In the genomic region with DNA sequence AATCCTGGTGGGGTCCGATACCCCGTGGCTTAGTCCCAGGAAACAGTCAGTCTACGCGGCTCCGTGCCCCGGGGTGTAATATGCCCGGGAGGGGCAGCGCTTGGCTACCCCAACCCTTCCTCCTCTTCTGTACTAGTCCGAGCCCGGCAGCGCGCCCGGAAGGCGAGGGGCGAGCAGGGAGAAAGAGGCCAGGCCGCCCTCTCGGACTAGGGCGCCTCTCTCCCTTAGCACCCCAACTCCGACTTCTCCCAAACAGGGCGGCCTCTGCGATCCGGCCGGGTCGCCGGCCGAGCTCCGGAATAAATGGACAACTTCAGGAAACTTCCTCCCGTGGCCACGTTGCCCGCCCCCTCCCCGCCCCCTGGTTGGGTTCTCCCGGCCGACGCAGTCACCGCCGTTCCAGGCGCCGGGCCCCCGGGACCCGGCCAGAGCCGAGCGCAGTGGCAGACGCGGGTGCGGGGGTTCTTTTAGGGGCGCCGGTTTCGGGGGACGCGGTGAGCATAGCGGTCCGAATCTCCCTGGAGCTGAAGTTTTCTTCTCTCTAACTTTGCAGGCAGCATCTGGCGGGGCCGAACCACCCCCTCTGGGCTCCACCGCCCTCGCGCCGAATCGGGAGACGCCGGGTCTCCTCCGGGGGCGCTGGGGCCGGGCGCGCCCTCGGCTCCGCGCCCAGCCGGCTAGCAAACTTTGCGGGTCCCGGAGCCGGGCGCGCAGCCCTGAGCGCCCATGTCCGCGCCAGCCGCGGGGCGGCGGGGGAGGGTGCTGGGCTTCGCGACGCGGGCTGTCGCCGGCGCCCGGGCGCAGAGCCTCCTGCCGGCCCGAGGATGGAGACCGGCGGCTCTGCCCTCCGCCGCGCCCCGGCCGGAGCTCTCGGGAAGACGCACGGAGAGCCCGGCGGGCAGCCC, we compare ENCODE assay signal across 8 cellular contexts. TPM values are rescaled to one million over a fixed set of nuclear protein-coding genes. Genes with fewer than 3 reads are reported as not detected.
DNase-seq lines count a peak whose midpoint lies in the region.

A gene with protein sequence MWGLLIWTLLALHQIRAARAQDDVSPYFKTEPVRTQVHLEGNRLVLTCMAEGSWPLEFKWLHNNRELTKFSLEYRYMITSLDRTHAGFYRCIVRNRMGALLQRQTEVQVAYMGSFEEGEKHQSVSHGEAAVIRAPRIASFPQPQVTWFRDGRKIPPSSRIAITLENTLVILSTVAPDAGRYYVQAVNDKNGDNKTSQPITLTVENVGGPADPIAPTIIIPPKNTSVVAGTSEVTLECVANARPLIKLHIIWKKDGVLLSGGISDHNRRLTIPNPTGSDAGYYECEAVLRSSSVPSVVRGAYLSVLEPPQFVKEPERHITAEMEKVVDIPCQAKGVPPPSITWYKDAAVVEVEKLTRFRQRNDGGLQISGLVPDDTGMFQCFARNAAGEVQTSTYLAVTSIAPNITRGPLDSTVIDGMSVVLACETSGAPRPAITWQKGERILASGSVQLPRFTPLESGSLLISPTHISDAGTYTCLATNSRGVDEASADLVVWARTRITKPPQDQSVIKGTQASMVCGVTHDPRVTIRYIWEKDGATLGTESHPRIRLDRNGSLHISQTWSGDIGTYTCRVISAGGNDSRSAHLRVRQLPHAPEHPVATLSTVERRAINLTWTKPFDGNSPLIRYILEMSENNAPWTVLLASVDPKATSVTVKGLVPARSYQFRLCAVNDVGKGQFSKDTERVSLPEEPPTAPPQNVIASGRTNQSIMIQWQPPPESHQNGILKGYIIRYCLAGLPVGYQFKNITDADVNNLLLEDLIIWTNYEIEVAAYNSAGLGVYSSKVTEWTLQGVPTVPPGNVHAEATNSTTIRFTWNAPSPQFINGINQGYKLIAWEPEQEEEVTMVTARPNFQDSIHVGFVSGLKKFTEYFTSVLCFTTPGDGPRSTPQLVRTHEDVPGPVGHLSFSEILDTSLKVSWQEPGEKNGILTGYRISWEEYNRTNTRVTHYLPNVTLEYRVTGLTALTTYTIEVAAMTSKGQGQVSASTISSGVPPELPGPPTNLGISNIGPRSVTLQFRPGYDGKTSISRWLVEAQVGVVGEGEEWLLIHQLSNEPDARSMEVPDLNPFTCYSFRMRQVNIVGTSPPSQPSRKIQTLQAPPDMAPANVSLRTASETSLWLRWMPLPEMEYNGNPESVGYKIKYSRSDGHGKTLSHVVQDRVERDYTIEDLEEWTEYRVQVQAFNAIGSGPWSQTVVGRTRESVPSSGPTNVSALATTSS (N-terminal part only) (minus strand): TSS at position 301 of the 905 bp plus-strand sequence. CDS start 357 bp downstream, outside the sequence.

- no peaks in the 10 kb centered on the region for H3K9me3 Mint-ChIP-seq in activated naive CD4-positive, alpha-beta T cell treated with anti-CD3 and anti-CD28 coated beads, Interleukin-2, amount 50 U/mL, for 24 hours

- DNase-seq in NCI-H82 (lab: John Stamatoyannopoulos, UW) = peak; percentile 63
- no peak for DNase-seq in NCI-H82 treated with DMSO at 0.1 percent for 48 hours (lab: John Stamatoyannopoulos, UW; ENCODE audit: unreplicated experiment)
- no peak for DNase-seq in inferior parietal cortex (ENCODE audit: extremely low spot score)
- DNase-seq in HUDEP-2 (lab: John Stamatoyannopoulos, UW; ENCODE audit: unreplicated experiment in 76 of 76) = no peak
- no peak for DNase-seq in OCI-M1 (lab: John Stamatoyannopoulos, UW)

- H3K4me1 Mint-ChIP-seq in activated naive CD4-positive, alpha-beta T cell treated with anti-CD3 and anti-CD28 coated beads, Interleukin-2, amount 50 U/mL, for 24 hours = peaks cover 12% of the 10 kb centered on the region

- H3K4me3 ChIP-seq in iPS-15b (ENCODE audit: low read depth, low read length) (peak within 1 kb of the TSS; percentile 69), skeletal muscle satellite cell (ENCODE audit: low read length) (peak within 1 kb of the TSS; percentile 45)

- H3K36me3 ChIP-seq in iPS-15b (ENCODE audit: control insufficient read depth, insufficient read depth, low read length) (no peaks in the 10 kb centered on the region), skeletal muscle satellite cell (ENCODE audit: insufficient read depth, low read length) (no peaks in the 10 kb centered on the region)

- H3K9me3 ChIP-seq in iPS-15b (ENCODE audit: control insufficient read depth, insufficient read depth, low read length) (no peaks in the 10 kb centered on the region), skeletal muscle satellite cell (replicated peaks; ENCODE audit: low read length) (no peaks in the 10 kb centered on the region)

- H3K27me3 ChIP-seq in iPS-15b (ENCODE audit: control insufficient read depth, insufficient read depth, low read length) (peaks cover 47% of the 10 kb centered on the region), skeletal muscle satellite cell (ENCODE audit: control insufficient read depth, insufficient read depth, low read length) (peaks cover 51% of the 10 kb centered on the region)

- H3K4me1 ChIP-seq in iPS-15b (ENCODE audit: control insufficient read depth, insufficient read depth, low read length) (peaks cover 6% of the 10 kb centered on the region), skeletal muscle satellite cell (ENCODE audit: control insufficient read depth, insufficient read depth, low read length) (no peaks in the 10 kb centered on the region)

- no peak within 1 kb of the TSS for H3K27ac Mint-ChIP-seq in activated naive CD4-positive, alpha-beta T cell treated with anti-CD3 and anti-CD28 coated beads, Interleukin-2, amount 50 U/mL, for 24 hours

- H3K4me2 ChIP-seq in skeletal muscle satellite cell (ENCODE audit: low read length) = peak within 1 kb of the TSS; percentile 70

- H3K4me3 Mint-ChIP-seq in activated naive CD4-positive, alpha-beta T cell treated with anti-CD3 and anti-CD28 coated beads, Interleukin-2, amount 50 U/mL, for 24 hours = peak within 1 kb of the TSS; percentile 89

- no peaks in the 10 kb centered on the region for H3K36me3 Mint-ChIP-seq in activated naive CD4-positive, alpha-beta T cell treated with anti-CD3 and anti-CD28 coated beads, Interleukin-2, amount 50 U/mL, for 24 hours

- H3K27me3 Mint-ChIP-seq in activated naive CD4-positive, alpha-beta T cell treated with anti-CD3 and anti-CD28 coated beads, Interleukin-2, amount 50 U/mL, for 24 hours = no peaks in the 10 kb centered on the region

- H3K9ac ChIP-seq in iPS-15b (ENCODE audit: low read depth, low read length) (peak within 1 kb of the TSS; percentile 54), skeletal muscle satellite cell (ENCODE audit: low read depth, low read length) (no peak within 1 kb of the TSS)

RNA-seq across cellular contexts. Expression of the gene that starts here (rescaled TPM):
- total RNA-seq in skeletal muscle satellite cell (2012; rRNA removed) = under 0.01 TPM in 2 replicates
